8 cellular contexts compared by ENCODE assay signal in the genomic region with DNA sequence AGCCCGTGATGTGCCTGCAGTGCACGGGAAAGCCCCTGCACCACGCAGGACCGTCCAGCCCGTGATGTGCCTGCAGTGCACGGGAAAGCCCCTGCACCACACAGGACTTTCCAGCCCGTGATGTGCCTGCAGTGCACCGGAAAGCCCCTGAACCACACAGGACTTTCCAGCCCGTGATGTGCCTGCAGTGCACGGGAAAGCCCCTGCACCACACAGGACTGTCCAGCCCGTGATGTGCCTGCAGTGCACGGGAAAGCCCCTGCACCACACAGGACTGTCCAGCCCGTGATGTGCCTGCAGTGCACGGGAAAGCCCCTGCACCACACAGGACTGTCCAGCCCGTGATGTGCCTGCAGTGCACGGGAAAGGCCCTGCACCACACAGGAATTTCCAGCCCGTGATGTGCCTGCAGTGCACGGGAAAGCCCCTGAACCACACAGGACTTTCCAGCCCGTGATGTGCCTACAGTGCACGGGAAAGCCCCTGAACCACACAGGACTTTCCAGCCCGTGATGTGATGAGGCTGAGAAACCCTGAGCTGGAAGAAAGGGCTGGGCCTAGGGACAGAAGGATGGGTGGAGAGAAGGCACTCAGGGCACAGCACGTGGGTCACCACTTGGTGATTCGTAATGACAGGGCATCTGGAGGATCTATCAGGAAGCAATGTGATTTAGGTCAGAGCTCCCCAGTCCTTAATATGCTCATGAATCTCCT.
DNase-seq lines count a peak whose midpoint lies in the region; ATAC-seq, FAIRE-seq and TF ChIP-seq lines count a peak whose summit lies in the region.
"Not testable (repeated sequence)": the region's sequence is repeated elsewhere in the genome, so short reads cannot be mapped to it uniquely, and the experiment has no call there.

No MANE protein-coding gene starts in this region.

- not testable (repeated sequence) for DNase-seq in GM18507 (ENCODE audit: extremely low spot score, insufficient read length, low read depth)
- DNase-seq in activated T-cell treated with anti-CD3 and anti-CD28 coated beads for 24 hours (ENCODE audit: low read depth): peak; percentile 48
- DNase-seq in effector memory CD8-positive, alpha-beta T cell: peak; percentile 16 to 38 (median 23)
- DNase-seq in stimulated activated CD4-positive, alpha-beta T cell treated with anti-CD3 and anti-CD28 coated beads, Interleukin-12 subunit alpha, Interleukin-12 subunit beta, amount 100 ng/mL, for 48 hours (ENCODE audit: low read depth in 2 of 3, low spot score in 1 of 3): peak; percentile 40 to 75 (median 51)

- H3K9ac ChIP-seq in SU-DHL-6 (ENCODE audit: low read length): not testable (repeated sequence)

- peak; percentile 63 for ATAC-seq in GM21737 (IDR thresholded peaks at IDR 0.05; ENCODE audit: unreplicated experiment)
- peak; percentile 65 for ATAC-seq in HG03457 (IDR thresholded peaks at IDR 0.05; ENCODE audit: unreplicated experiment)
- ATAC-seq in effector memory CD8-positive, alpha-beta T cell (replicated peaks): peak; percentile 81

- not testable (repeated sequence) for H3K4me2 ChIP-seq in SU-DHL-6 (ENCODE audit: low read depth, low read length, poor library complexity, severe bottlenecking)

- H4K20me1 ChIP-seq in SU-DHL-6 (ENCODE audit: low read depth, low read length): not testable (repeated sequence)

- not testable (repeated sequence) for H3K36me3 ChIP-seq in SU-DHL-6 (ENCODE audit: low read length)

- H3K4me3 ChIP-seq in SU-DHL-6 (ENCODE audit: insufficient read depth, low read length, poor library complexity, severe bottlenecking): not testable (repeated sequence)

- H3K36me3 Mint-ChIP-seq in effector memory CD8-positive, alpha-beta T cell (ENCODE audit: insufficient read depth); stimulated activated naive CD8-positive, alpha-beta T cell treated with anti-CD3 and anti-CD28 coated beads, Interleukin-15, Interleukin-2, amounts not matched to agents 100 ng/mL and 50 ng/mL, for 24 hours (ENCODE audit: low read depth): not testable (repeated sequence)

- peak; percentile 95 for FAIRE-seq in GM18507 (lab: Jason Lieb, UNC)

- H3K79me2 ChIP-seq in SU-DHL-6 (ENCODE audit: insufficient read depth, low read length): not testable (repeated sequence)

- H3K9me2 ChIP-seq in SU-DHL-6 (replicated peaks; ENCODE audit: insufficient read depth, low read length): not testable (repeated sequence)

- not testable (repeated sequence) for H3K9me3 ChIP-seq in SU-DHL-6 (ENCODE audit: insufficient read depth, low read length)

- not testable (repeated sequence) for H2AFZ ChIP-seq in SU-DHL-6 (ENCODE audit: low read depth, low read length, severe bottlenecking)

- H3K27me3 ChIP-seq in SU-DHL-6 (ENCODE audit: low read length): not testable (repeated sequence)

- peak overlapping the region; percentile 89 to 92 for H3K27ac Mint-ChIP-seq in effector memory CD8-positive, alpha-beta T cell
- H3K27ac Mint-ChIP-seq in stimulated activated naive CD8-positive, alpha-beta T cell treated with anti-CD3 and anti-CD28 coated beads, Interleukin-15, Interleukin-2, amounts not matched to agents 100 ng/mL and 50 ng/mL, for 24 hours: peak overlapping the region; percentile 83

- not testable (repeated sequence) for H3F3A ChIP-seq in SU-DHL-6 (ENCODE audit: insufficient read depth)

- not testable (repeated sequence) for H3K9me3 Mint-ChIP-seq in effector memory CD8-positive, alpha-beta T cell; stimulated activated naive CD8-positive, alpha-beta T cell treated with anti-CD3 and anti-CD28 coated beads, Interleukin-15, Interleukin-2, amounts not matched to agents 100 ng/mL and 50 ng/mL, for 24 hours

- peak overlapping the region; percentile 59 for H3K27ac ChIP-seq in SU-DHL-6 (ENCODE audit: low read depth, low read length)

- TF ChIP-seq CTCF in SU-DHL-6 (IDR thresholded peaks at IDR 0.05; ENCODE audit: insufficient read depth, low read length, poor library complexity, severe bottlenecking): not testable (repeated sequence)

- H3K4me3 Mint-ChIP-seq in effector memory CD8-positive, alpha-beta T cell: peak overlapping the region; percentile 9 to 59
- H3K4me3 Mint-ChIP-seq in stimulated activated naive CD8-positive, alpha-beta T cell treated with anti-CD3 and anti-CD28 coated beads, Interleukin-15, Interleukin-2, amounts not matched to agents 100 ng/mL and 50 ng/mL, for 24 hours: not testable (repeated sequence)

- H3K4me1 Mint-ChIP-seq in effector memory CD8-positive, alpha-beta T cell (ENCODE audit: low read depth in 2 of 2): peaks cover 9 to 14% of the 10 kb centered on the region in 2 donors
- not testable (repeated sequence) for H3K4me1 Mint-ChIP-seq in stimulated activated naive CD8-positive, alpha-beta T cell treated with anti-CD3 and anti-CD28 coated beads, Interleukin-15, Interleukin-2, amounts not matched to agents 100 ng/mL and 50 ng/mL, for 24 hours (ENCODE audit: low read depth)

- peaks cover 10 to 12% of the 10 kb centered on the region in 2 donors for H3K27me3 Mint-ChIP-seq in effector memory CD8-positive, alpha-beta T cell
- peaks cover 23% of the 10 kb centered on the region for H3K27me3 Mint-ChIP-seq in stimulated activated naive CD8-positive, alpha-beta T cell treated with anti-CD3 and anti-CD28 coated beads, Interleukin-15, Interleukin-2, amounts not matched to agents 100 ng/mL and 50 ng/mL, for 24 hours
